Comparison of ENCODE assay signal across 20 cellular contexts in the genomic region with DNA sequence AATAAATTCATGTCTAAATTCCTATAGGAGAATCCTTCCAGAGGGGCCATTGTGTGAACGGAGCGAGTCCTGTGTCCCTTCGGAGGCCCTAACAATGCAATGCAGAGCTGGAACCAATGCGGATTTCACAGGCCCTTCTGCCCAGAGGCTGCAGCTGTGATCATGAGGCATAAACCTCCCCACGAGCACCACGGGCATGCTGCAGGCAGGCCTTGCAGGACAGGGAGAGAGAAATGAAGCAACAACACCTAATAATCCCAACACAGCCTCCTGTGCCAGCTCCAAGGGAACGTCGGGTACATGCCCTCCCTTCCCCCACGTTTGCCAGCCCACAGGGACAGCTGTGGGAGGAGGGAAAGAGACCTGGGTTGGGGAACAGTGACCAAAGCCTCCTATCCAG.
DNase-seq lines count a peak whose midpoint lies in the region; ATAC-seq and TF ChIP-seq lines count a peak whose summit lies in the region.
"Had no signal": no experiment of that assay in that cellular context is flagged by ENCODE, and none has a peak within 500 bp of the region (broad histone marks: within the 10 kb centered on the region; RNA-seq: fewer than 3 reads in every experiment).

No MANE protein-coding gene starts in this region.

- CTCF ChIA-PET in Panc1 (lab: Charles Lee), result no interaction called here

- H3K4me1 ChIP-seq in Panc1 (ENCODE audit: control insufficient read depth, insufficient read depth, low read length) (peaks cover 97% of the 10 kb centered on the region), mesodermal cell (ENCODE audit: control insufficient read depth, insufficient read depth, low read length, poor library complexity, severe bottlenecking) (peaks cover 45% of the 10 kb centered on the region), psoas muscle (peaks cover 23% of the 10 kb centered on the region)

- H3K36me3 ChIP-seq in Panc1 (ENCODE audit: control insufficient read depth, insufficient read depth, low read length) (peaks cover 46% of the 10 kb centered on the region), mesodermal cell (ENCODE audit: control insufficient read depth, insufficient read depth, low read length) (peaks cover 35% of the 10 kb centered on the region), psoas muscle (ENCODE audit: insufficient read depth in 1 of 2, low read depth in 1 of 2) (no peaks in the 10 kb centered on the region)

- in situ Hi-C loops in Panc1 (cut with HindIII; ENCODE audit: low pct_unique_long_range_greater_than_20kb, low sequenced_read_pairs), result no loop called here

- no peaks in the 10 kb centered on the region for H3K9me3 ChIP-seq in Panc1 (ENCODE audit: control insufficient read depth, insufficient read depth, low read depth, low read length)
- H3K9me3 ChIP-seq in mesodermal cell (ENCODE audit: control insufficient read depth, low read length), result peaks cover 8% of the 10 kb centered on the region
- H3K9me3 ChIP-seq in psoas muscle, result no peaks in the 10 kb centered on the region

- intact Hi-C loops in Panc1 (cut with micrococcal nuclease; ENCODE audit: unreplicated experiment), result no loop called here
- intact Hi-C loops in psoas muscle (cut with DNase I), result no loop called here

- TF ChIP-seq CTCF in Panc1 (IDR thresholded peaks at IDR 0.05) (no peak), psoas muscle (IDR thresholded peaks at IDR 0.05) (no peak)

- H3K27me3 ChIP-seq in Panc1 (ENCODE audit: control insufficient read depth, insufficient read depth, low read length) (no peaks in the 10 kb centered on the region), psoas muscle (ENCODE audit: insufficient read depth in 3 of 3, low read length in 2 of 3) (no peaks in the 10 kb centered on the region)
- H3K27me3 ChIP-seq: foreskin keratinocyte had no signal

- 75 to 82% methylated on average over 4 to 5 of the region's 9 CpGs for WGBS in mesodermal cell (ENCODE audit: insufficient coverage in 2 of 2), 2 experiments
- 25 to 46% (median 28%) methylated on average over 9 of the region's 9 CpGs for WGBS in psoas muscle, 3 donors

- no peak for DNase-seq in Panc1 (ENCODE audit: low read depth, low spot score)
- peak; percentile 76 for DNase-seq in foreskin melanocyte
- peak; percentile 39 to 82 for DNase-seq in psoas muscle
- no peak for DNase-seq in activated CD4-positive, alpha-beta T cell treated with anti-CD3 and anti-CD28 coated beads for 1 hour
- no peak for DNase-seq in activated CD4-positive, alpha-beta T cell treated with anti-CD3 and anti-CD28 coated beads for 4 hours
- DNase-seq in nucleus accumbens (lab: John Stamatoyannopoulos, UW), result no peak
- DNase-seq: ACHN; activated naive CD8-positive, alpha-beta T cell treated with anti-CD3 and anti-CD28 coated beads for 36 hours; C1 segment of cervical spinal cord; cortex of kidney; EL; foreskin keratinocyte; HCEC 1CT; Kasumi-1; NCI-H1417; NCI-H524; RPMI8226 had no signal

- no TSS peak for BruUV-seq in Panc1 (replicated peaks; lab: Mats Ljungman, UMichigan)

- no peak overlapping the region for H3K4me3 ChIP-seq in Panc1 (ENCODE audit: low read depth in 2 of 2, low read length in 2 of 2)
- H3K4me3 ChIP-seq in mesodermal cell (ENCODE audit: extremely low read depth, insufficient read depth, low read length, poor library complexity, severe bottlenecking), result no peak overlapping the region
- peak overlapping the region; percentile 27 for H3K4me3 ChIP-seq in psoas muscle

- POLR2A ChIA-PET in Panc1 (lab: Charles Lee), result no interaction called here

- ATAC-seq in Panc1 (0 out of 2 replicates have a peak, but pooled peaks have one; percentile 5), psoas muscle (peak; percentile 71 to 95 (median 89)), GM19351 (IDR thresholded peaks at IDR 0.05; ENCODE audit: unreplicated experiment) (no peak)
- ATAC-seq: foreskin keratinocyte; stimulated activated effector memory CD8-positive, alpha-beta T cell treated with anti-CD3 and anti-CD28 coated beads, Interleukin-12 subunit alpha, Interleukin-12 subunit beta, amount 100 ng/mL, for 72 hours had no signal

- H3K27ac ChIP-seq in Panc1 (ENCODE audit: low read length), result peak overlapping the region; percentile 91
- peak overlapping the region; percentile 69 for H3K27ac ChIP-seq in mesodermal cell (ENCODE audit: low read depth, low read length, severe bottlenecking)
- H3K27ac ChIP-seq in psoas muscle, result peak overlapping the region; percentile 51
- H3K27ac ChIP-seq: foreskin keratinocyte had no signal

Comparison
In these comparisons a context has a peak if more than half of its experiments do, and no peak if none do; other contexts are left out.
1. DNase-seq: peak in foreskin melanocyte (single experiment) and psoas muscle (2 of 2); none in Panc1 (single experiment), activated CD4-positive, alpha-beta T cell treated with anti-CD3 and anti-CD28 coated beads for 1 hour (single experiment), activated CD4-positive, alpha-beta T cell treated with anti-CD3 and anti-CD28 coated beads for 4 hours (0 of 2) and nucleus accumbens (0 of 56).
2. Peak in every context shown above with its lines, with median percentiles within 50 percentile points of each other: H3K27ac ChIP-seq.